ENCODE assay signal across 8 cellular contexts in the genomic region with DNA sequence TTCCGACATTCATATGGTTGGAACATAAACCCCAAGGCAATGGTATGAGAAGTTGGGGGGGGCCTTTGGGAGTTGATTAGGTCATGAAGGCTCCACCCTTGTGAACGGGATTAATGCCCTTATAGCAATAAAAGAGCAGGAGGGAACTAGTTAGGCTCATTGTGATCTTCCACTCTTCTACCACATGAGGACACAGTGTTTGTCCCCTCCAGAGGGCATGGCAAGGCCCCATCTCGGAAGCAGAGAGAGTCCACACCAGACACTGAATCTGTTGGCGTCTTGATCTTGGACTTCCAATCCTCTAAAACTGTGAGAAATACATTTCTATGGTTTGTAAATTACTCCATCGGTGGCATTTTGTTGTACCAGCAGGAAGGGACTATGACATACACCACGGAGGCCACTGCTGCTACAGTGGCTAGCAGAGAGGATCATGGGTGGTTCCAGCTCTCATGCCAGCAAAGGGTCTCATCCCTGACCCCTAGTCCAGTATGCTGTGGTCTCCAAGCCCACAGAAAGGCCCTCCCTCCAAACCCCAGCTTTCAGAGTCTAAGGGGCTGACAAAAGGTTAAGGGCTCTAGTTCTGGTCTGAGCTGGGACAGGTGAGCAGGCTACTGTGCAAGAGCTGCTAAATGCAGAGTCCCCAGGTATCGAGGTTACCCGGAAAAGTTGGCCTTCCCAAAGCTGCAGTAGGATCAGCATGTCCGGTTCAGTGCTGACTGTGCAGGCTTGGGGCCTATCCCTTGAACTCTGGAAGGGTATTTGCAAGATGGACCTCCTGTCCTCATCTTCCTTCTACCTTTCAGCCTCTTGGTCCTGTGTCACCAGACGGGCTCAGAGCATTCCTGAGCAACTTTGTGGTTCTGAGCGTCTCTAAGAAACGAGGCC. TPM values are rescaled to one million over a fixed set of nuclear protein-coding genes. Genes with fewer than 3 reads are reported as not detected.
A peak's percentile ranks its signal among the peaks of the same experiment; 100 is the strongest.
DNase-seq lines count a peak whose midpoint lies in the region; ATAC-seq and TF ChIP-seq lines count a peak whose summit lies in the region.

No MANE protein-coding gene starts in this region.

- no peak overlapping the region for H3K4me3 ChIP-seq in brain microvascular endothelial cell (ENCODE audit: low read depth, low read length)

- H3K27me3 Mint-ChIP-seq in naive B cell = no peaks in the 10 kb centered on the region

- H3K4me1 Mint-ChIP-seq in naive B cell = peaks cover 88 to 100% (median 100%) of the 10 kb centered on the region in 3 donors

- POLR2A ChIA-PET in RWPE1 (lab: Yijun Ruan, JAX; ENCODE audit: low non-redundant PET) = interaction anchor here (0.6 kb wide), 1 partner anchor 15 kb away, joined by 5 read pairs; no protein-coding TSS in a partner anchor

- peak overlapping the region; percentile 78 to 92 (median 85) for H3K4me3 Mint-ChIP-seq in naive B cell

- in situ Hi-C loops in brain microvascular endothelial cell (cut with HindIII; ENCODE audit: low pct_ligation_motif_present, low sequenced_read_pairs) = no loop called here

- ATAC-seq in naive B cell (ENCODE audit: low read depth in 2 of 2) (peak; percentile 2 to 5), GM18868 (IDR thresholded peaks at IDR 0.05; ENCODE audit: unreplicated experiment) (no peak), HG02798 (IDR thresholded peaks at IDR 0.05; ENCODE audit: poor library complexity, unreplicated experiment) (no peak)

- no peaks in the 10 kb centered on the region for H3K36me3 ChIP-seq in brain microvascular endothelial cell (replicated peaks)

- H3K9me3 Mint-ChIP-seq in naive B cell = no peaks in the 10 kb centered on the region

- peaks cover 16 to 21% of the 10 kb centered on the region in 2 donors for H3K36me3 Mint-ChIP-seq in naive B cell

- CTCF ChIA-PET in RWPE1 (lab: Yijun Ruan, JAX) = interaction anchor here (0.9 kb wide), 1 partner anchor 120 kb away, joined by 4 read pairs; no protein-coding TSS in a partner anchor

- H3K27ac Mint-ChIP-seq in naive B cell = peak overlapping the region; percentile 97 to 99 (median 98)

- H3K27ac ChIP-seq in brain microvascular endothelial cell = peak overlapping the region; percentile 100
- no peak overlapping the region; the same call in 1 of the 2 replicates for H3K27ac ChIP-seq in RWPE1

- H3K27me3 ChIP-seq in brain microvascular endothelial cell (replicated peaks) = no peaks in the 10 kb centered on the region

- DNase-seq in stimulated activated CD4-positive, alpha-beta T cell treated with anti-CD3 and anti-CD28 coated beads, Interleukin-4, amount 100 ng/mL, for 1 hour = peak; percentile 27
- no peak for DNase-seq in stimulated activated CD4-positive, alpha-beta T cell treated with anti-CD3 and anti-CD28 coated beads, Interleukin-12 subunit alpha, Interleukin-12 subunit beta, amount 100 ng/mL, for 4 hours
- DNase-seq in brain microvascular endothelial cell (no peak), naive B cell (no peak), RWPE1 (ENCODE audit: low spot score) (no peak), NCI-H82 (lab: John Stamatoyannopoulos, UW) (no peak)

- TF ChIP-seq CTCF in brain microvascular endothelial cell (IDR thresholded peaks at IDR 0.05; ENCODE audit: low read depth, low read length, missing control alignments) (no peak), RWPE1 (conservative IDR thresholded peaks at IDR 0.05; ENCODE audit: low read depth) (no peak)

RNA-seq across cellular contexts. Expression of a gene that starts 12.2 kb away (rescaled TPM):
- polyA plus RNA-seq in naive B cell (ENCODE audit: low read depth in 6 of 6) = 100 to 1,000 TPM; 442 to 802 (median 622) TPM

RNA-seq across cellular contexts. Expression of a gene that starts 51.6 kb away (rescaled TPM):
- not detected for polyA plus RNA-seq in naive B cell (ENCODE audit: low read depth in 6 of 6)

Comparison
In these comparisons a context has a peak if more than half of its experiments do, and no peak if none do; other contexts are left out.
1. ATAC-seq: peak in naive B cell (2 of 2); none in GM18868 (single experiment) and HG02798 (single experiment).